In the genomic region with DNA sequence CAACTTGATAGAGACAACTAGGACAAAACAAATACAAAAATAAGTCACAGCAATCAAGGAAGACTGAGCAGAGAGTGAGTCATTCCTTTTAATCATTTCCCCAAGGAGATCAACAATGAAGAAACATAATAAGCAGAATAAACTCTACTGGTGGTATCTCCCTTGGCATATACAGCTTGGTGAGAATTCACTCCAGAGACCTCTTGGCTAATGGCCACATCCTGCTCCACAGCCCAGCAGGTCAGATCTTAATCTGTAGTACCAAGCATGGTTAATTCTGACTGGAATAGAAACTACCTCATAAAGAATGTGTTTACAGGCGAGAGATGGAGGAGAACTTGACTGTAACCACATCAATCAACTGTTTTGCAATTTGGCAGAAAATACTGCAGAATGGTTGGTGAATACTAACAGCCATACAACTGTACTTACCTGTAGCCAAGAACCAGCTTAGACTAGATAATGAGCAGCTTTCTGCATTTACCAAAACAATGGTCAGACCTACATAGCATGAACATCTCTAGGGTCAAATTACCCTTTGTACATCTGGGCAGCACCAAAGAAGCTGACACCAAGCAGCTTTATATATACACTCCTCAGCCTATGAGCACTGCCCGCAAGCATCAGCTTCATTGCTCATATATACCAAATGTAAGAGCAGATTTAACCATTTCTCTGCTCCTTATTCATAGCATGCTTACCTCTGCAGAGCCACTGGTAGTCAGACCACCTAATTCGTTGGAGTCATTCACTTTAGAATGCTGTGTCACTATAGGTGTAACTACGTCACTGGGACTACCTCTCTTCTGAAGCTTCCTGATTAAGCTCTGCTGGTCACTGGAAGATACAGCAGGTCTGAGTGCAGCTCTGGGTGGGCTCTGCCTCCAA, we compare ENCODE assay signal across 1 cellular context.
TF ChIP-seq lines count a peak whose summit lies in the region.

No MANE protein-coding gene starts in this region.

TF ChIP-seq in SK-N-SH, 30 proteins besides CTCF, POLR2A, EP300 and RAD21 (continued from another document):
- TF ChIP-seq, protein P1, sequence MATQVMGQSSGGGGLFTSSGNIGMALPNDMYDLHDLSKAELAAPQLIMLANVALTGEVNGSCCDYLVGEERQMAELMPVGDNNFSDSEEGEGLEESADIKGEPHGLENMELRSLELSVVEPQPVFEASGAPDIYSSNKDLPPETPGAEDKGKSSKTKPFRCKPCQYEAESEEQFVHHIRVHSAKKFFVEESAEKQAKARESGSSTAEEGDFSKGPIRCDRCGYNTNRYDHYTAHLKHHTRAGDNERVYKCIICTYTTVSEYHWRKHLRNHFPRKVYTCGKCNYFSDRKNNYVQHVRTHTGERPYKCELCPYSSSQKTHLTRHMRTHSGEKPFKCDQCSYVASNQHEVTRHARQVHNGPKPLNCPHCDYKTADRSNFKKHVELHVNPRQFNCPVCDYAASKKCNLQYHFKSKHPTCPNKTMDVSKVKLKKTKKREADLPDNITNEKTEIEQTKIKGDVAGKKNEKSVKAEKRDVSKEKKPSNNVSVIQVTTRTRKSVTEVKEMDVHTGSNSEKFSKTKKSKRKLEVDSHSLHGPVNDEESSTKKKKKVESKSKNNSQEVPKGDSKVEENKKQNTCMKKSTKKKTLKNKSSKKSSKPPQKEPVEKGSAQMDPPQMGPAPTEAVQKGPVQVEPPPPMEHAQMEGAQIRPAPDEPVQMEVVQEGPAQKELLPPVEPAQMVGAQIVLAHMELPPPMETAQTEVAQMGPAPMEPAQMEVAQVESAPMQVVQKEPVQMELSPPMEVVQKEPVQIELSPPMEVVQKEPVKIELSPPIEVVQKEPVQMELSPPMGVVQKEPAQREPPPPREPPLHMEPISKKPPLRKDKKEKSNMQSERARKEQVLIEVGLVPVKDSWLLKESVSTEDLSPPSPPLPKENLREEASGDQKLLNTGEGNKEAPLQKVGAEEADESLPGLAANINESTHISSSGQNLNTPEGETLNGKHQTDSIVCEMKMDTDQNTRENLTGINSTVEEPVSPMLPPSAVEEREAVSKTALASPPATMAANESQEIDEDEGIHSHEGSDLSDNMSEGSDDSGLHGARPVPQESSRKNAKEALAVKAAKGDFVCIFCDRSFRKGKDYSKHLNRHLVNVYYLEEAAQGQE (IDR thresholded peaks at IDR 0.05; ENCODE audit: low read depth, low read length) = no peak
- TF ChIP-seq, protein P2, sequence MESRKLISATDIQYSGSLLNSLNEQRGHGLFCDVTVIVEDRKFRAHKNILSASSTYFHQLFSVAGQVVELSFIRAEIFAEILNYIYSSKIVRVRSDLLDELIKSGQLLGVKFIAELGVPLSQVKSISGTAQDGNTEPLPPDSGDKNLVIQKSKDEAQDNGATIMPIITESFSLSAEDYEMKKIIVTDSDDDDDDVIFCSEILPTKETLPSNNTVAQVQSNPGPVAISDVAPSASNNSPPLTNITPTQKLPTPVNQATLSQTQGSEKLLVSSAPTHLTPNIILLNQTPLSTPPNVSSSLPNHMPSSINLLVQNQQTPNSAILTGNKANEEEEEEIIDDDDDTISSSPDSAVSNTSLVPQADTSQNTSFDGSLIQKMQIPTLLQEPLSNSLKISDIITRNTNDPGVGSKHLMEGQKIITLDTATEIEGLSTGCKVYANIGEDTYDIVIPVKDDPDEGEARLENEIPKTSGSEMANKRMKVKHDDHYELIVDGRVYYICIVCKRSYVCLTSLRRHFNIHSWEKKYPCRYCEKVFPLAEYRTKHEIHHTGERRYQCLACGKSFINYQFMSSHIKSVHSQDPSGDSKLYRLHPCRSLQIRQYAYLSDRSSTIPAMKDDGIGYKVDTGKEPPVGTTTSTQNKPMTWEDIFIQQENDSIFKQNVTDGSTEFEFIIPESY (IDR thresholded peaks at IDR 0.05; ENCODE audit: borderline replicate concordance, low read depth) = no peak
- TF ChIP-seq GATA2 (CRISPR knock-in tag; IDR thresholded peaks at IDR 0.05) (peak; percentile 40), FOXJ3 (CRISPR knock-in tag; IDR thresholded peaks at IDR 0.05) (no peak), RFX5 (IDR thresholded peaks at IDR 0.05; ENCODE audit: low read length) (no peak), NFIC (IDR thresholded peaks at IDR 0.05; ENCODE audit: borderline replicate concordance) (peak; percentile 84), SIN3A (IDR thresholded peaks at IDR 0.05; ENCODE audit: borderline replicate concordance, low read depth, low read length) (no peak), RXRA (IDR thresholded peaks at IDR 0.05; ENCODE audit: borderline replicate concordance, low read depth) (peak; percentile 59; the same call in 1 of the 2 replicates), GABPA (IDR thresholded peaks at IDR 0.05; ENCODE audit: low read depth) (no peak), EZH2phosphoT487 (IDR thresholded peaks at IDR 0.05; ENCODE audit: borderline replicate concordance, low read depth) (no peak), TAF1 (IDR thresholded peaks at IDR 0.05; ENCODE audit: borderline replicate concordance, low read depth, low read length) (no peak), POLR2AphosphoS5 (IDR thresholded peaks at IDR 0.05; ENCODE audit: low read depth, low read length) (peak; percentile 40; the same call in 1 of the 2 replicates), NRF1 (IDR thresholded peaks at IDR 0.05; ENCODE audit: low read depth, low read length) (no peak), FOXM1 (IDR thresholded peaks at IDR 0.05; ENCODE audit: low read depth) (no peak)
- TF ChIP-seq, protein P3, sequence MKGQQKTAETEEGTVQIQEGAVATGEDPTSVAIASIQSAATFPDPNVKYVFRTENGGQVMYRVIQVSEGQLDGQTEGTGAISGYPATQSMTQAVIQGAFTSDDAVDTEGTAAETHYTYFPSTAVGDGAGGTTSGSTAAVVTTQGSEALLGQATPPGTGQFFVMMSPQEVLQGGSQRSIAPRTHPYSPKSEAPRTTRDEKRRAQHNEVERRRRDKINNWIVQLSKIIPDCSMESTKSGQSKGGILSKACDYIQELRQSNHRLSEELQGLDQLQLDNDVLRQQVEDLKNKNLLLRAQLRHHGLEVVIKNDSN (IDR thresholded peaks at IDR 0.05; ENCODE audit: borderline replicate concordance, low read depth) = no peak
- TF ChIP-seq, protein P4, sequence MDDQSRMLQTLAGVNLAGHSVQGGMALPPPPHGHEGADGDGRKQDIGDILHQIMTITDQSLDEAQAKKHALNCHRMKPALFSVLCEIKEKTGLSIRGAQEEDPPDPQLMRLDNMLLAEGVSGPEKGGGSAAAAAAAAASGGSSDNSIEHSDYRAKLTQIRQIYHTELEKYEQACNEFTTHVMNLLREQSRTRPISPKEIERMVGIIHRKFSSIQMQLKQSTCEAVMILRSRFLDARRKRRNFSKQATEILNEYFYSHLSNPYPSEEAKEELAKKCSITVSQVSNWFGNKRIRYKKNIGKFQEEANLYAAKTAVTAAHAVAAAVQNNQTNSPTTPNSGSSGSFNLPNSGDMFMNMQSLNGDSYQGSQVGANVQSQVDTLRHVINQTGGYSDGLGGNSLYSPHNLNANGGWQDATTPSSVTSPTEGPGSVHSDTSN (IDR thresholded peaks at IDR 0.05) = peak; percentile 63; the same call in 1 of the 2 replicates
TF ChIP-seq in SK-N-SH: peak in this region for 10.
